Comparison of ENCODE assay signal across 26 cellular contexts in the genomic region with DNA sequence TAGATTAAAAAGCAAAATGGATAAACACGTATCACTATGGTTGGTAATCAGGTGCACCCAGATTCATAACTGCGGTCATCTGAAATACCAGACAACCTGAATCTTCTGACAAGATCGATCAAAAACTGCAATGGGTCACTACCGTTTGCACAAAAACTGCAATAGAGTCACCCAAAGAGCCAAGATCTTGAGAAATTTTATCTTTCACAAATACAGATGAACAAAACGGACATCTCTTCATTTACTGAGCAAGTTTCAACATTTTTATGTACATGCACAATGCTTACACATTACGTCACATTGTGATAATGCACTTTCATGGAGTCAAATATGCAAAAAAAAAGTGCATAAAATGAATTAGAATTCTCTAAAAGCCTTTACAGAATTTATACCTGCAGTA.
"Had no signal": no experiment of that assay in that cellular context is flagged by ENCODE, and none has a peak within 500 bp of the region (broad histone marks: within the 10 kb centered on the region; RNA-seq: fewer than 3 reads in every experiment).

No MANE protein-coding gene starts in this region.

- H3K9me3 ChIP-seq: ascending aorta, breast epithelium, colonic mucosa, esophagus squamous epithelium had no signal

- H3K27me3 ChIP-seq: ascending aorta, breast epithelium, cardiac muscle cell, colonic mucosa, esophagus squamous epithelium had no signal

- ATAC-seq: activated CD4-positive, alpha-beta T cell treated with anti-CD3 and anti-CD28 coated beads for 36 hours; activated CD8-positive, alpha-beta memory T cell treated with anti-CD3 and anti-CD28 coated beads, Interleukin-2, amount 10 ng/mL, durations not matched to agents 7 days and 5 days; activated CD8-positive, alpha-beta T cell treated with anti-CD3 and anti-CD28 coated beads, Interleukin-2, amount 10 ng/mL, durations not matched to agents 7 days and 5 days had no signal

- H3K27ac ChIP-seq: ascending aorta, breast epithelium, cardiac muscle cell, colonic mucosa, epithelial cell of prostate, esophagus squamous epithelium had no signal

- DNase-seq: activated CD4-positive, alpha-beta memory T cell treated with anti-CD3 and anti-CD28 coated beads for 36 hours; activated CD4-positive, alpha-beta T cell treated with anti-CD3 and anti-CD28 coated beads for 36 hours; activated CD4-positive, alpha-beta T cell treated with anti-CD3 and anti-CD28 coated beads, Interleukin-2, amount 10 ng/mL, durations not matched to agents 24 days and 14 days; activated CD4-positive, CD25-positive, alpha-beta regulatory T cell; activated CD4-positive, CD25-positive, alpha-beta regulatory T cell treated with anti-CD3 and anti-CD28 coated beads, Interleukin-2, amount 50 U/mL, for 72 hours; activated CD8-positive, alpha-beta memory T cell treated with anti-CD3 and anti-CD28 coated beads, Interleukin-2, amount 10 ng/mL, durations not matched to agents 7 days and 5 days; activated CD8-positive, alpha-beta memory T cell treated with anti-CD3 and anti-CD28 coated beads, Interleukin-2, amount 50 U/mL, for 4 hours; activated CD8-positive, alpha-beta T cell treated with anti-CD3 and anti-CD28 coated beads, Interleukin-2, amount 10 ng/mL, durations not matched to agents 7 days and 5 days; activated effector memory CD4-positive, alpha-beta T cell treated with anti-CD3 and anti-CD28 coated beads, Interleukin-2, amount 50 U/mL, for 16 hours; activated naive CD4-positive, alpha-beta T cell treated with anti-CD3 and anti-CD28 coated beads for 36 hours; activated naive CD8-positive, alpha-beta T cell treated with anti-CD3 and anti-CD28 coated beads, Interleukin-2, amount 10 ng/mL, durations not matched to agents 7 days and 5 days; activated T-cell treated with anti-CD3 and anti-CD28 coated beads, Interleukin-2, amount 50 U/mL, for 1 hour; activated T-cell treated with anti-CD3 and anti-CD28 coated beads, Interleukin-2, amount 50 U/mL, for 48 hours; central memory CD4-positive, alpha-beta T cell; cerebellar nuclear complex; colonic mucosa; effector CD8-positive, alpha-beta T cell; esophagus squamous epithelium; T-helper 1 cell; T-helper 2 cell had no signal

- FAIRE-seq: endometrium, endothelial cell of umbilical vein had no signal

- H3K4me3 ChIP-seq: ascending aorta, breast epithelium, cardiac muscle cell, colonic mucosa, esophagus squamous epithelium had no signal

- H3K36me3 ChIP-seq: breast epithelium, colonic mucosa had no signal
